11 cellular contexts compared by ENCODE assay signal in genomic region chr3:113339616-113340244, GRCh38.
A peak's percentile ranks its signal among the peaks of the same experiment; 100 is the strongest.
DNase-seq lines count a peak whose midpoint lies in the region; ATAC-seq, FAIRE-seq and TF ChIP-seq lines count a peak whose summit lies in the region.
"Had no signal": no experiment of that assay in that cellular context is flagged by ENCODE, and none has a peak within 500 bp of the region (broad histone marks: within the 10 kb centered on the region; RNA-seq: fewer than 3 reads in every experiment).

No MANE protein-coding gene starts in this region.

- TF ChIP-seq RAD21 in GM12878 (IDR thresholded peaks at IDR 0.05; ENCODE audit: insufficient read depth, low read depth, low read length): peak; percentile 20; the same call in 1 of the 2 replicates

- H3K9me3 ChIP-seq in Karpas-422 (ENCODE audit: low read length): no peaks in the 10 kb centered on the region
- no peaks in the 10 kb centered on the region for H3K9me3 ChIP-seq in GM12878 (replicated peaks; ENCODE audit: control insufficient read depth, insufficient read depth, low read length)
- H3K9me3 ChIP-seq in osteoblast (ENCODE audit: low read depth, low read length): no peaks in the 10 kb centered on the region

- H3K9me2 ChIP-seq in Karpas-422 (replicated peaks; ENCODE audit: insufficient read depth, low read length): no peaks in the 10 kb centered on the region

- no peak for TF ChIP-seq POLR2A in GM12878 (IDR thresholded peaks at IDR 0.05; ENCODE audit: low read depth, low read length)

- H3K4me2 ChIP-seq in Karpas-422 (ENCODE audit: low read depth, low read length, poor library complexity, severe bottlenecking) (no peak overlapping the region), GM12878 (ENCODE audit: control insufficient read depth, insufficient read depth) (no peak overlapping the region), osteoblast (ENCODE audit: insufficient read depth, low read length) (no peak overlapping the region)

- H4K20me1 ChIP-seq in Karpas-422 (ENCODE audit: insufficient read depth, low read depth, low read length) (no peaks in the 10 kb centered on the region), GM12878 (ENCODE audit: control insufficient read depth, insufficient read depth) (no peaks in the 10 kb centered on the region), osteoblast (ENCODE audit: insufficient read depth, low read length) (no peaks in the 10 kb centered on the region)

- BruUV-seq in GM12878 (replicated peaks; lab: Mats Ljungman, UMichigan): no TSS peak

- no peak for FAIRE-seq in GM12878 (lab: Jason Lieb, UNC)

- H3K4me3 ChIP-seq in GM12864 (ENCODE audit: low read depth, low read length) (no peak overlapping the region), Karpas-422 (ENCODE audit: low read length) (no peak overlapping the region), GM12878 (no peak overlapping the region), osteoblast (ENCODE audit: insufficient read depth, low read length) (no peak overlapping the region)

- H3K4me1 ChIP-seq in Karpas-422 (ENCODE audit: low read length) (no peaks in the 10 kb centered on the region), GM12878 (ENCODE audit: control insufficient read depth, insufficient read depth, low read length) (no peaks in the 10 kb centered on the region), osteoblast (ENCODE audit: insufficient read depth, low read length) (no peaks in the 10 kb centered on the region)

- no peaks in the 10 kb centered on the region for H3K27me3 ChIP-seq in Karpas-422 (ENCODE audit: low read length)
- H3K27me3 ChIP-seq in GM12878 (replicated peaks in 1 of 2; ENCODE audit: control insufficient read depth in 2 of 2, insufficient read depth in 2 of 2, low read length in 1 of 2): no peaks in the 10 kb centered on the region
- H3K27me3 ChIP-seq in osteoblast (ENCODE audit: insufficient read depth, low read length): no peaks in the 10 kb centered on the region

- H3K27ac ChIP-seq in Karpas-422 (ENCODE audit: low read length) (no peak overlapping the region), GM12878 (ENCODE audit: control insufficient read depth, insufficient read depth) (no peak overlapping the region), osteoblast (ENCODE audit: low read depth, low read length) (no peak overlapping the region)

- POLR2A ChIA-PET in GM12878 (lab: Charles Lee): no interaction called here

- in situ Hi-C loops in GM12878 (cut with MboI): no loop called here

- peak; percentile 37; the same call in 2 of the 3 replicates for ATAC-seq in GM12878

- TF ChIP-seq EP300 in GM12878 (IDR thresholded peaks at IDR 0.05; ENCODE audit: borderline replicate concordance in 1 of 2, control insufficient read depth in 1 of 2, low read depth in 2 of 2, low read length in 2 of 2): no peak

- H3K79me2 ChIP-seq in Karpas-422 (ENCODE audit: low read length) (no peaks in the 10 kb centered on the region), GM12878 (ENCODE audit: control insufficient read depth, insufficient read depth, low read length) (no peaks in the 10 kb centered on the region), osteoblast (ENCODE audit: insufficient read depth, low read length) (no peaks in the 10 kb centered on the region)

- H3K9ac ChIP-seq in Karpas-422 (ENCODE audit: low read length): no peak overlapping the region
- no peak overlapping the region for H3K9ac ChIP-seq in GM12878 (ENCODE audit: control insufficient read depth, insufficient read depth, low read length)

- DNase-seq in GM12864 (ENCODE audit: low read depth) (no peak), Karpas-422 (peak; percentile 58), GM12878 (ENCODE audit: low read depth, low spot score) (no peak), osteoblast (ENCODE audit: insufficient read length, low spot score, missing footprints) (peak; percentile 39), NCI-H82 treated with DMSO at 0.1 percent for 48 hours (lab: John Stamatoyannopoulos, UW; ENCODE audit: unreplicated experiment) (no peak), MV-4-11 (lab: John Stamatoyannopoulos, UW) (no peak)
- no peak for DNase-seq in NK-92 treated with Interleukin-12 subunit alpha and Interleukin-12 subunit beta, amount 100 ng/mL, for 24 hours (lab: John Stamatoyannopoulos, UW)
- DNase-seq: activated CD4-positive, alpha-beta T cell treated with anti-CD3 and anti-CD28 coated beads, Interleukin-2, amount 50 U/mL, for 4 hours; immature natural killer cell; midbrain; T1000 had no signal

- RAD21 ChIA-PET in GM12878 (lab: Charles Lee; ENCODE audit: unreplicated experiment): no interaction called here

- H3K36me3 ChIP-seq in Karpas-422 (ENCODE audit: insufficient read depth, low read length) (no peaks in the 10 kb centered on the region), GM12878 (ENCODE audit: control insufficient read depth in 2 of 2, insufficient read depth in 2 of 2, low read length in 1 of 2) (no peaks in the 10 kb centered on the region), osteoblast (ENCODE audit: insufficient read depth, low read length) (no peaks in the 10 kb centered on the region)

- H2AFZ ChIP-seq in Karpas-422 (ENCODE audit: low read length) (no peak overlapping the region), GM12878 (ENCODE audit: control insufficient read depth, low read depth, low read length) (no peak overlapping the region), osteoblast (ENCODE audit: low read length) (no peak overlapping the region)

- 64% methylated on average over 9 of the region's 9 CpGs for WGBS in GM12878 (ENCODE audit: insufficient coverage, insufficient replicate concordance, low lambda C conversion rate, missing lambda C conversion rate)

- intact Hi-C loops in GM12878 (cut with micrococcal nuclease; ENCODE audit: unreplicated experiment): no loop called here

- TF ChIP-seq CTCF in GM12864 (IDR thresholded peaks at IDR 0.05; ENCODE audit: low read depth, low read length, missing control alignments) (peak; percentile 26), GM12878 (IDR thresholded peaks at IDR 0.05 in 2 of 3, conservative IDR thresholded peaks at IDR 0.05 in 1 of 3; ENCODE audit: control insufficient read depth in 2 of 3, extremely low read depth in 1 of 3, insufficient read depth in 1 of 3, low read depth in 3 of 3, low read length in 3 of 3) (peak in 2 of 3 experiments; percentile 4 to 6; a peak in 1 of 6 replicates), osteoblast (IDR thresholded peaks at IDR 0.05; ENCODE audit: extremely low read depth, low read depth, low read length) (peak; percentile 45)

- CTCF ChIA-PET in GM12878 (lab: Yijun Ruan, JAX): interaction anchor here (0.6 to 1.6 kb wide), 6 partner anchors 14 to 241 kb away, joined by 3 to 6 read pairs (median 4); no protein-coding TSS in a partner anchor

- SMC1A ChIA-PET in GM12878 (lab: Charles Lee; ENCODE audit: uncharacterized antibody, unreplicated experiment): no interaction called here

TF ChIP-seq in GM12878, 131 proteins besides CTCF, POLR2A, EP300 and RAD21 (continues in another document):
- TF ChIP-seq ATF3 (IDR thresholded peaks at IDR 0.05; ENCODE audit: borderline replicate concordance, extremely low read depth, low read depth, low read length): no peak
- TF ChIP-seq RELA (IDR thresholded peaks at IDR 0.05; ENCODE audit: borderline replicate concordance, partially characterized antibody): no peak
- no peak for TF ChIP-seq IKZF2 (IDR thresholded peaks at IDR 0.05)
- no peak for TF ChIP-seq IRF4 (IDR thresholded peaks at IDR 0.05; ENCODE audit: low read depth, low read length)
- TF ChIP-seq SIN3A (IDR thresholded peaks at IDR 0.05; ENCODE audit: low read depth, low read length): no peak
- TF ChIP-seq SMARCA5 (IDR thresholded peaks at IDR 0.05): no peak
- no peak for TF ChIP-seq DPF2 (IDR thresholded peaks at IDR 0.05)
- TF ChIP-seq ZNF207 (IDR thresholded peaks at IDR 0.05; ENCODE audit: borderline replicate concordance): no peak
- no peak for TF ChIP-seq NRF1 (conservative IDR thresholded peaks at IDR 0.05; ENCODE audit: low read depth, low read length)
- TF ChIP-seq ZNF592 (IDR thresholded peaks at IDR 0.05): no peak
- no peak for TF ChIP-seq NFYA (IDR thresholded peaks at IDR 0.05; ENCODE audit: borderline replicate concordance, low read depth, low read length)
- TF ChIP-seq HDGF (IDR thresholded peaks at IDR 0.05): no peak

Comparison
In these comparisons a context has a peak if more than half of its experiments do, and no peak if none do; other contexts are left out.
1. DNase-seq: peak in Karpas-422 (single experiment) and osteoblast (single experiment); none in GM12864 (single experiment), GM12878 (single experiment), NCI-H82 treated with DMSO at 0.1 percent for 48 hours (single experiment), NK-92 treated with Interleukin-12 subunit alpha and Interleukin-12 subunit beta, amount 100 ng/mL, for 24 hours (single experiment) and MV-4-11 (single experiment).
2. Peak in every context shown above with its lines, with median percentiles within 50 percentile points of each other: CTCF ChIP-seq.